ENCODE assay signal across 15 cellular contexts in the genomic region with DNA sequence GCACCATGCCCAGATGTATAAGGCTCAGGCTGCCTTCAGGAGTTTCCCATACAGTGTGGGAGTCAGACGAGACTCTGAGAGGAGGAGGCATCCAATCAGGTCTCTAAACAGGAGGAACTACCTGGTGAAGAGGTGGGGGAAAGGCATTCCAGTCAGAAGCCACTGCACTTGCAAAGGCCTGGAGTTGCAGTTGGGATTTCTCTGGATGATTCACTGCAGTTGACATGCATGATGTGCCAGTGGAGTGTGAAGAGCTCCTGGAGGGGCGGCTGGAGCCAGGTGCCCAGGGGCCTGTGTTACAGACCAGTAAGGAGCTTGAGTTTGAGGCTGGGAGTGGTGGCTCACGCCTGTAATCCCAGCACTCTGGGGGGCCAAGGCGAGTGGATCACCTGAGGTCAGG.
"Had no signal": no experiment of that assay in that cellular context is flagged by ENCODE, and none has a peak within 500 bp of the region (broad histone marks: within the 10 kb centered on the region; RNA-seq: fewer than 3 reads in every experiment).

No MANE protein-coding gene starts in this region.

- H3K4me2 ChIP-seq: smooth muscle cell had no signal

- H3K36me3 ChIP-seq: pancreas had no signal

- H3K9me3 ChIP-seq: pancreas, testis, upper lobe of left lung had no signal

- H3K27ac ChIP-seq: brain microvascular endothelial cell, coronary artery, esophagus squamous epithelium, pancreas, testis, upper lobe of left lung had no signal

- H3K27me3 ChIP-seq: brain microvascular endothelial cell, esophagus squamous epithelium, pancreas, testis, upper lobe of left lung had no signal

- DNase-seq: activated CD4-positive, alpha-beta T cell treated with anti-CD3 and anti-CD28 coated beads for 1 hour; activated CD4-positive, alpha-beta T cell treated with anti-CD3 and anti-CD28 coated beads, Interleukin-2, amount 50 U/mL, for 4 hours; activated naive CD4-positive, alpha-beta T cell; activated naive CD8-positive, alpha-beta T cell treated with anti-CD3 and anti-CD28 coated beads, Interleukin-2, amount 10 ng/mL, durations not matched to agents 7 days and 5 days; brain microvascular endothelial cell; esophagus squamous epithelium; hippocampal formation; mesenchymal stem cell; naive thymus-derived CD8-positive, alpha-beta T cell; pancreas; stimulated activated CD4-positive, alpha-beta T cell treated with anti-CD3 and anti-CD28 coated beads, Interleukin-4, amount 100 ng/mL, for 1 hour; testis; upper lobe of left lung had no signal

- H3K4me3 ChIP-seq: coronary artery, esophagus squamous epithelium, pancreas, smooth muscle cell, testis, upper lobe of left lung had no signal

- H3K4me1 ChIP-seq: pancreas had no signal
